ENCODE assay signal across 8 cellular contexts in genomic region chr5:41707853-41708603, GRCh38.
DNase-seq lines count a peak whose midpoint lies in the region; ATAC-seq and TF ChIP-seq lines count a peak whose summit lies in the region.

No MANE protein-coding gene starts in this region.

- H2AFZ ChIP-seq in neuronal stem cell (ENCODE audit: low read length) = peak overlapping the region; percentile 76

- no peak overlapping the region for H4K8ac ChIP-seq in neuronal stem cell (ENCODE audit: low read depth, low read length)

- no peak overlapping the region for H3K9ac ChIP-seq in neuronal stem cell (ENCODE audit: low read depth, low read length, poor library complexity)

- in situ Hi-C loops in astrocyte of the spinal cord (cut with HindIII; ENCODE audit: low sequenced_read_pairs) = no loop called here

- ATAC-seq in GM18499 (IDR thresholded peaks at IDR 0.05; ENCODE audit: insufficient read depth, unreplicated experiment) (peak; percentile 92), body of pancreas (no peak)

- WGBS in neuronal stem cell (ENCODE audit: extremely low coverage in 2 of 2, insufficient read length in 2 of 2, insufficient replicate concordance in 1 of 2), 2 donors = no CpG with 5 or more reads among the region's 4 CpGs
- 43 to 44% methylated on average over 3 to 4 of the region's 4 CpGs for WGBS in body of pancreas, 2 donors

- no peaks in the 10 kb centered on the region for H3K36me3 ChIP-seq in neuronal stem cell (replicated peaks in 1 of 2; ENCODE audit: control insufficient read depth in 2 of 2, insufficient read depth in 2 of 2, low read length in 2 of 2)
- H3K36me3 ChIP-seq in body of pancreas (replicated peaks in 1 of 2; ENCODE audit: insufficient read depth in 1 of 2, low read depth in 2 of 2) = no peaks in the 10 kb centered on the region

- H3K4me3 ChIP-seq in HFF-Myc (replicated peaks; ENCODE audit: low read depth, low read length) (no peak overlapping the region), astrocyte of the spinal cord (ENCODE audit: low read depth, low read length) (no peak overlapping the region), neuronal stem cell (ENCODE audit: low read length in 2 of 2) (no peak overlapping the region), body of pancreas (no peak overlapping the region)

- H3K14ac ChIP-seq in neuronal stem cell (ENCODE audit: low read length) = no peak overlapping the region

- no peak overlapping the region for H3K4ac ChIP-seq in neuronal stem cell (ENCODE audit: low read length)

- no peak overlapping the region for H3K23ac ChIP-seq in neuronal stem cell (ENCODE audit: low read depth, low read length, poor library complexity)

- TF ChIP-seq POLR2A in body of pancreas (IDR thresholded peaks at IDR 0.05) = no peak

- peaks cover 0 to 5% of the 10 kb centered on the region in 2 donors for H3K9me3 ChIP-seq in neuronal stem cell (replicated peaks in 1 of 2; ENCODE audit: control insufficient read depth in 2 of 2, insufficient read depth in 1 of 2, low read depth in 1 of 2, low read length in 2 of 2)
- H3K9me3 ChIP-seq in body of pancreas = peaks cover 0 to 5% (median 0%) of the 10 kb centered on the region in 3 donors

- no peak overlapping the region for H4K91ac ChIP-seq in neuronal stem cell (ENCODE audit: low read depth, low read length, poor library complexity)

- no peak overlapping the region for H2BK15ac ChIP-seq in neuronal stem cell (ENCODE audit: low read length)

- DNase-seq in HFF-Myc (ENCODE audit: extremely low read depth, low read depth) = peak; percentile 24
- DNase-seq in MV-4-11 (lab: John Stamatoyannopoulos, UW) = peak; percentile 19
- DNase-seq in astrocyte of the spinal cord (ENCODE audit: low read depth, low spot score) = peak; percentile 71
- peak; percentile 9 for DNase-seq in neuronal stem cell (ENCODE audit: low spot score)
- no peak for DNase-seq in T1000 (lab: John Stamatoyannopoulos, UW)
- no peak for DNase-seq in caudate nucleus (lab: John Stamatoyannopoulos, UW)
- no peak for DNase-seq in body of pancreas

- no peaks in the 10 kb centered on the region for H3K79me1 ChIP-seq in neuronal stem cell (ENCODE audit: low read depth, low read length)

- H3K27ac ChIP-seq in neuronal stem cell (replicated peaks; ENCODE audit: low read length) (no peak overlapping the region), caudate nucleus (ENCODE audit: low read depth, low read length) (no peak overlapping the region), body of pancreas (no peak overlapping the region)

- TF ChIP-seq CTCF in HFF-Myc (IDR thresholded peaks at IDR 0.05; ENCODE audit: low read depth, low read length, missing control alignments) (peak; percentile 52), astrocyte of the spinal cord (IDR thresholded peaks at IDR 0.05; ENCODE audit: low read depth, low read length) (peak; percentile 65), body of pancreas (IDR thresholded peaks at IDR 0.05) (no peak)

- H2BK120ac ChIP-seq in neuronal stem cell (ENCODE audit: low read depth, low read length) = no peak overlapping the region

- intact Hi-C loops in body of pancreas (cut with DNase I) = no loop called here

- no peak overlapping the region for H2BK12ac ChIP-seq in neuronal stem cell (ENCODE audit: low read length)

- H3K27me3 ChIP-seq in neuronal stem cell (ENCODE audit: control insufficient read depth in 3 of 3, insufficient read depth in 3 of 3, low read depth in 1 of 3, low read length in 3 of 3) (no peaks in the 10 kb centered on the region), body of pancreas (no peaks in the 10 kb centered on the region)

- H3K4me2 ChIP-seq in neuronal stem cell (ENCODE audit: insufficient read depth, low read length, poor library complexity, severe bottlenecking) = no peak overlapping the region

- H2AK5ac ChIP-seq in neuronal stem cell (ENCODE audit: low read depth, low read length) = no peak overlapping the region

- no peak overlapping the region for H2BK5ac ChIP-seq in neuronal stem cell (ENCODE audit: low read length)

- H3K18ac ChIP-seq in neuronal stem cell (ENCODE audit: low read length) = peak overlapping the region; percentile 63

- H3K4me1 ChIP-seq in neuronal stem cell (ENCODE audit: control insufficient read depth in 2 of 2, insufficient read depth in 1 of 2, low read depth in 1 of 2, low read length in 2 of 2) (peaks cover 0 to 2% of the 10 kb centered on the region in 2 donors), body of pancreas (no peaks in the 10 kb centered on the region)

Comparison
In these comparisons a context has a peak if more than half of its experiments do, and no peak if none do; other contexts are left out.
1. DNase-seq: peak in HFF-Myc (single experiment), MV-4-11 (single experiment), astrocyte of the spinal cord (single experiment) and neuronal stem cell (single experiment); none in T1000 (single experiment), caudate nucleus (0 of 61) and body of pancreas (0 of 4).
2. CTCF ChIP-seq: peak in HFF-Myc (single experiment) and astrocyte of the spinal cord (single experiment); none in body of pancreas (0 of 7).